ENCODE assay signal across 8 cellular contexts in genomic region chr4:102430511-102430910, GRCh38.
DNase-seq lines count a peak whose midpoint lies in the region; ATAC-seq, FAIRE-seq and TF ChIP-seq lines count a peak whose summit lies in the region.

No MANE protein-coding gene starts in this region.

- CTCF ChIA-PET in activated CD8-positive, alpha-beta memory T cell treated with anti-CD3 and anti-CD28 coated beads, Interleukin-2, amount 10 ng/mL, durations not matched to agents 7 days and 5 days (lab: Charles Lee): interaction anchor here (0.6 to 3.0 kb wide), 58 partner anchors 10 to 1971 kb away, joined by 3 to 28 read pairs (median 4); partner anchors contain the start of genes MANBA, NFKB1, SLC39A8 and SLC9B2

- TF ChIP-seq EP300 in ovary (IDR thresholded peaks at IDR 0.05): no peak

- H3K27me3 ChIP-seq in ovary: no peaks in the 10 kb centered on the region

- peak overlapping the region; percentile 88 for H3K27ac Mint-ChIP-seq in activated CD8-positive, alpha-beta memory T cell treated with anti-CD3 and anti-CD28 coated beads, Interleukin-2, amount 10 ng/mL, durations not matched to agents 7 days and 5 days

- no peaks in the 10 kb centered on the region for H3K36me3 ChIP-seq in ovary

- 1 to 4% (median 3%) methylated on average over 2 of the region's 2 CpGs for WGBS in ovary, 3 donors

- H3K27me3 Mint-ChIP-seq in activated CD8-positive, alpha-beta memory T cell treated with anti-CD3 and anti-CD28 coated beads, Interleukin-2, amount 10 ng/mL, durations not matched to agents 7 days and 5 days: peaks cover 4% of the 10 kb centered on the region

- no peaks in the 10 kb centered on the region for H3K4me1 ChIP-seq in ovary (ENCODE audit: insufficient read depth)

- no peaks in the 10 kb centered on the region for H3K9me3 Mint-ChIP-seq in activated CD8-positive, alpha-beta memory T cell treated with anti-CD3 and anti-CD28 coated beads, Interleukin-2, amount 10 ng/mL, durations not matched to agents 7 days and 5 days (ENCODE audit: low read depth)

- DNase-seq in activated CD8-positive, alpha-beta memory T cell treated with anti-CD3 and anti-CD28 coated beads, Interleukin-2, amount 10 ng/mL, durations not matched to agents 7 days and 5 days: no peak
- no peak for DNase-seq in activated CD8-positive, alpha-beta memory T cell treated with anti-CD3 and anti-CD28 coated beads, Interleukin-2, amount 50 U/mL, for 48 hours
- DNase-seq in RCC 7860 (ENCODE audit: low spot score): peak; percentile 5
- no peak for DNase-seq in epithelial cell of proximal tubule (ENCODE audit: low read depth)
- DNase-seq in ovary: no peak
- DNase-seq in HuH-7.5 (ENCODE audit: low spot score): no peak
- DNase-seq in SW480 (ENCODE audit: low spot score): no peak

- FAIRE-seq in RCC 7860 (lab: Jason Lieb, UNC): no peak

- peak overlapping the region in 1 of 2 donors; percentile 59 for H3K27ac ChIP-seq in ovary

- peaks cover 24% of the 10 kb centered on the region for H3K36me3 Mint-ChIP-seq in activated CD8-positive, alpha-beta memory T cell treated with anti-CD3 and anti-CD28 coated beads, Interleukin-2, amount 10 ng/mL, durations not matched to agents 7 days and 5 days

- ATAC-seq in activated CD8-positive, alpha-beta memory T cell treated with anti-CD3 and anti-CD28 coated beads, Interleukin-2, amount 10 ng/mL, durations not matched to agents 7 days and 5 days: no peak
- no peak for ATAC-seq in GM21737 (IDR thresholded peaks at IDR 0.05; ENCODE audit: unreplicated experiment)

- intact Hi-C loops in ovary (cut with DNase I): loop anchor here in 3 of 4 donors (2.0 to 10.0 kb wide), 2 partner anchors 86 to 664 kb away; partner anchors contain the start of genes BDH2 (in 2 of the 3) and SLC39A8 (in 1 of the 3)

- peak overlapping the region; percentile 85 for H3K4me3 Mint-ChIP-seq in activated CD8-positive, alpha-beta memory T cell treated with anti-CD3 and anti-CD28 coated beads, Interleukin-2, amount 10 ng/mL, durations not matched to agents 7 days and 5 days

- H3K9me3 ChIP-seq in ovary: no peaks in the 10 kb centered on the region

- peaks cover 15% of the 10 kb centered on the region for H3K4me1 Mint-ChIP-seq in activated CD8-positive, alpha-beta memory T cell treated with anti-CD3 and anti-CD28 coated beads, Interleukin-2, amount 10 ng/mL, durations not matched to agents 7 days and 5 days

- TF ChIP-seq CTCF in epithelial cell of proximal tubule (conservative IDR thresholded peaks at IDR 0.05; ENCODE audit: low read depth, low read length) (no peak), ovary (IDR thresholded peaks at IDR 0.05) (no peak)

- no peak for TF ChIP-seq POLR2A in ovary (IDR thresholded peaks at IDR 0.05)

- H3K4me3 ChIP-seq in epithelial cell of proximal tubule (ENCODE audit: low read depth, low read length) (peak overlapping the region; percentile 58), ovary (peak overlapping the region; percentile 40)
